Comparison of ENCODE assay signal across 1 cellular context in genomic region chr15:28018291-28019044, GRCh38.
TF ChIP-seq lines count a peak whose summit lies in the region.

No MANE protein-coding gene starts in this region.

TF ChIP-seq in GM23338, 12 proteins besides CTCF, POLR2A, EP300 and RAD21 (continued from another document):
- TF ChIP-seq REST (IDR thresholded peaks at IDR 0.05; ENCODE audit: unreplicated experiment), result no peak
- no peak for TF ChIP-seq EZH2phosphoT487 (IDR thresholded peaks at IDR 0.05; ENCODE audit: unreplicated experiment)
- no peak for TF ChIP-seq POLR2AphosphoS5 (IDR thresholded peaks at IDR 0.05; ENCODE audit: low read depth)
- no peak for TF ChIP-seq ZNF114 (CRISPR knock-in tag; IDR thresholded peaks at IDR 0.05)
